In genomic region chr7:30135271-30135550, GRCh38 we compare ENCODE assay signal across 8 cellular contexts. TPM values are rescaled to one million over a fixed set of nuclear protein-coding genes. Genes with fewer than 3 reads are reported as not detected.
DNase-seq lines count a peak whose midpoint lies in the region; ATAC-seq, FAIRE-seq and TF ChIP-seq lines count a peak whose summit lies in the region.

No MANE protein-coding gene starts in this region.

- H3K4me1 ChIP-seq in GM23248 (ENCODE audit: insufficient read depth), result no peaks in the 10 kb centered on the region; the same call in 1 of the 2 replicates
- H3K4me1 ChIP-seq in SJCRH30, result peaks cover 6% of the 10 kb centered on the region
- no peaks in the 10 kb centered on the region for H3K4me1 ChIP-seq in small intestine (ENCODE audit: control insufficient read depth in 2 of 2, insufficient read depth in 1 of 2, low read depth in 1 of 2, low read length in 1 of 2)

- H2AFZ ChIP-seq in GM23248, result peak overlapping the region; percentile 81

- no peaks in the 10 kb centered on the region for H4K20me1 ChIP-seq in GM23248 (ENCODE audit: insufficient read depth)

- ATAC-seq in HG02623 (IDR thresholded peaks at IDR 0.05; ENCODE audit: unreplicated experiment), result no peak
- no peak for ATAC-seq in HG03025 (IDR thresholded peaks at IDR 0.05; ENCODE audit: low FRiP score, unreplicated experiment)

- H3F3A ChIP-seq in GM23248 (ENCODE audit: insufficient read depth), result peaks cover 9% of the 10 kb centered on the region

- H3K79me2 ChIP-seq in GM23248 (ENCODE audit: insufficient read depth), result peaks cover 44% of the 10 kb centered on the region

- H3K9ac ChIP-seq in GM23248, result peak overlapping the region; percentile 96

- H3K4me3 ChIP-seq in GM23248 (peak overlapping the region; percentile 91), SJCRH30 (peak overlapping the region; percentile 88), foreskin fibroblast (ENCODE audit: low read depth in 1 of 2, low read length in 2 of 2) (peak overlapping the region; percentile 93 to 96), small intestine (ENCODE audit: low read depth in 1 of 2, low read length in 2 of 2) (peak overlapping the region; percentile 87 to 89)

- FAIRE-seq in small intestine (lab: Jason Lieb, UNC), result no peak

- peak overlapping the region; percentile 90 for H3K4me2 ChIP-seq in GM23248 (ENCODE audit: unreplicated experiment)

- no peaks in the 10 kb centered on the region for H3K9me3 ChIP-seq in GM23248 (ENCODE audit: low read depth)
- no peaks in the 10 kb centered on the region for H3K9me3 ChIP-seq in SJCRH30 (replicated peaks)
- no peaks in the 10 kb centered on the region for H3K9me3 ChIP-seq in small intestine (ENCODE audit: control insufficient read depth, low read depth)

- H3K36me3 ChIP-seq in GM23248 (ENCODE audit: low read depth) (no peaks in the 10 kb centered on the region), SJCRH30 (no peaks in the 10 kb centered on the region), small intestine (ENCODE audit: control insufficient read depth in 2 of 2, insufficient read depth in 2 of 2, low read length in 2 of 2) (no peaks in the 10 kb centered on the region)

- H3K27ac ChIP-seq in GM23248 (peak overlapping the region; percentile 82), SJCRH30 (no peak overlapping the region; the same call in 1 of the 2 replicates), small intestine (ENCODE audit: low read depth in 1 of 2, low read length in 1 of 2) (peak overlapping the region; percentile 46 to 88)

- no peaks in the 10 kb centered on the region for H3K27me3 ChIP-seq in GM23248 (replicated peaks; ENCODE audit: insufficient read depth)
- no peaks in the 10 kb centered on the region for H3K27me3 ChIP-seq in SJCRH30
- H3K27me3 ChIP-seq in small intestine (ENCODE audit: control insufficient read depth in 2 of 2, insufficient read depth in 2 of 2, low read length in 2 of 2), result no peaks in the 10 kb centered on the region

- no peak for TF ChIP-seq CTCF in foreskin fibroblast (IDR thresholded peaks at IDR 0.05; ENCODE audit: low read depth, low read length)

- WGBS in GM23248 (ENCODE audit: low coverage in 1 of 2, low lambda C conversion rate in 2 of 2, missing lambda C conversion rate in 2 of 2), 2 experiments, result 0 to 1% methylated on average over 23 to 39 of the region's 44 CpGs
- WGBS in small intestine, 3 donors, result 0% methylated on average over 30 to 44 of the region's 44 CpGs

- in situ Hi-C loops in GM23248 (cut with MboI), result no loop called here

- no peaks in the 10 kb centered on the region for H3K9me2 ChIP-seq in GM23248 (ENCODE audit: insufficient read depth)

- no peak for DNase-seq in GM23248
- DNase-seq in SJCRH30, result no peak
- no peak for DNase-seq in foreskin fibroblast
- DNase-seq in small intestine, result no peak
- no peak for DNase-seq in NCI-H2081 treated with DMSO at 0.1 percent for 48 hours (lab: John Stamatoyannopoulos, UW)
- no peak for DNase-seq in COLO829 (ENCODE audit: low spot score)

RNA-seq across cellular contexts. Expression of gene MTURN, which starts 0.4 kb away (rescaled TPM):
- total RNA-seq in GM23248 (2014; rRNA removed; shearing (Covaris generic)), result 22.5 and 23.6 TPM in 2 replicates
- polyA plus RNA-seq in GM23248 (2016; fragmentation: Nextera tagmentation; extraction: Ambion mirVana) (15.6 and 15.9 TPM in 2 replicates), small intestine (10 to 100 TPM in 1 of 3 donors, 1 to 10 TPM in 2; 2.2 to 10.0 (median 4.1) TPM)
- 26.9 and 27.6 TPM in 2 replicates for total RNA-seq in SJCRH30 (2014; rRNA removed; shearing (Covaris generic))
